28 cellular contexts compared by ENCODE assay signal in the genomic region with DNA sequence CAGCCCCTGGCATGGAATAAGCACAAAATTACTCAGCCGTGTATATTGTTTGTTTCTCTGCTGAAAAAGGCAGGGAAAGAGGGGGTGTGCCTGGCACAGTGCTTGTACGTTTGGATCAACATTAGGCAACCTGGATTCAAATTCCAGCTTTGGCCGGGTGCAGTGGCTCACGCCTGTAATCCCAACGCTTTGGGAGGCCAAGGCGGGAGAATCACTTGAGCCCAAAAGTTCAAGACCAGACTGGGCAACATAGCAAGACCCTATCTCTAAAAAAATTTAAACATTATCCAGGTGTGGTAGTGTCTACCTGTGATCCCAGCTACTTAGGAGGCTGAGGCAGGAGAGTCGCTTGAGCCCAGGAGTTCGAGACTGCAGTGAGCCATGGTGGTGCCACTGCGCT.
"Had no signal": no experiment of that assay in that cellular context is flagged by ENCODE, and none has a peak within 500 bp of the region (broad histone marks: within the 10 kb centered on the region; RNA-seq: fewer than 3 reads in every experiment).

No MANE protein-coding gene starts in this region.

- DNase-seq: islet precursor cell; left ventricle myocardium inferior; midbrain; mucosa of descending colon; naive thymus-derived CD4-positive, alpha-beta T cell; nucleus accumbens; pancreas; posterior cingulate gyrus; retina; right cardiac atrium; sigmoid colon; small intestine; stimulated activated CD4-positive, alpha-beta T cell treated with anti-CD3 and anti-CD28 coated beads, Interleukin-1b, Interleukin-23, amount 100 ng/mL, for 48 hours; stimulated activated CD4-positive, alpha-beta T cell treated with anti-CD3 and anti-CD28 coated beads, Interleukin-2, amount 100 ng/mL, for 48 hours; stimulated activated CD4-positive, alpha-beta T cell treated with anti-CD3 and anti-CD28 coated beads, Interleukin-4, amount 100 ng/mL, for 4 hours; stimulated activated CD8-positive, alpha-beta memory T cell treated with anti-CD3 and anti-CD28 coated beads, Interleukin-4, amount 100 ng/mL, for 48 hours; stimulated activated naive CD8-positive, alpha-beta T cell treated with anti-CD3 and anti-CD28 coated beads, Interleukin-15, Interleukin-2, amounts not matched to agents 100 U/mL and 50 U/mL, for 24 hours; stomach; testis; transverse colon; upper lobe of left lung had no signal

- ATAC-seq: mucosa of descending colon; naive thymus-derived CD4-positive, alpha-beta T cell; natural killer cell treated with Interleukin-12 subunit alpha and Interleukin-12 subunit beta and Interleukin-15 and Interleukin-18, amount 100 ng/mL, for 72 hours; pancreas; right cardiac atrium; stimulated activated memory B cell treated with anti-CD40 and anti-IgM and Interleukin-4, amounts not matched to agents 10 μg/mL and 1 μg/mL and 100 μg/mL, for 72 hours; stimulated activated naive CD8-positive, alpha-beta T cell treated with anti-CD3 and anti-CD28 coated beads, Interleukin-15, Interleukin-2, amounts not matched to agents 100 U/mL and 50 U/mL, for 24 hours had no signal

- H3K36me3 ChIP-seq: left ventricle myocardium inferior, pancreas, prostate gland, sigmoid colon, stomach, thyroid gland, transverse colon, upper lobe of left lung, vagina had no signal

- H3K9me3 Mint-ChIP-seq: naive thymus-derived CD4-positive, alpha-beta T cell; natural killer cell treated with Interleukin-12 subunit alpha and Interleukin-12 subunit beta and Interleukin-15 and Interleukin-18, amount 100 ng/mL, for 72 hours; stimulated activated memory B cell treated with anti-CD40 and anti-IgM and Interleukin-4, amounts not matched to agents 10 μg/mL and 1 μg/mL and 100 μg/mL, for 72 hours had no signal

- H3K27ac ChIP-seq: hepatocyte, left ventricle myocardium inferior, pancreas, prostate gland, sigmoid colon, stomach, testis, transverse colon, upper lobe of left lung, vagina had no signal

- H3K36me3 Mint-ChIP-seq: naive thymus-derived CD4-positive, alpha-beta T cell; natural killer cell treated with Interleukin-12 subunit alpha and Interleukin-12 subunit beta and Interleukin-15 and Interleukin-18, amount 100 ng/mL, for 72 hours; stimulated activated memory B cell treated with anti-CD40 and anti-IgM and Interleukin-4, amounts not matched to agents 10 μg/mL and 1 μg/mL and 100 μg/mL, for 72 hours had no signal

- H3K4me2 ChIP-seq: hepatocyte had no signal

- H3K79me2 ChIP-seq: hepatocyte had no signal

- H3K4me1 ChIP-seq: left ventricle myocardium inferior, pancreas, prostate gland, transverse colon had no signal

- H3K4me3 ChIP-seq: hepatocyte, left ventricle myocardium inferior, lung, mucosa of descending colon, pancreas, prostate gland, sigmoid colon, stomach, testis, thyroid gland, transverse colon, upper lobe of left lung, vagina had no signal

- H3K4me3 Mint-ChIP-seq: naive thymus-derived CD4-positive, alpha-beta T cell; natural killer cell treated with Interleukin-12 subunit alpha and Interleukin-12 subunit beta and Interleukin-15 and Interleukin-18, amount 100 ng/mL, for 72 hours; stimulated activated memory B cell treated with anti-CD40 and anti-IgM and Interleukin-4, amounts not matched to agents 10 μg/mL and 1 μg/mL and 100 μg/mL, for 72 hours had no signal

- H3K4me1 Mint-ChIP-seq: stimulated activated memory B cell treated with anti-CD40 and anti-IgM and Interleukin-4, amounts not matched to agents 10 μg/mL and 1 μg/mL and 100 μg/mL, for 72 hours had no signal

- H3K27me3 Mint-ChIP-seq: naive thymus-derived CD4-positive, alpha-beta T cell; stimulated activated memory B cell treated with anti-CD40 and anti-IgM and Interleukin-4, amounts not matched to agents 10 μg/mL and 1 μg/mL and 100 μg/mL, for 72 hours had no signal

- H3K27ac Mint-ChIP-seq: naive thymus-derived CD4-positive, alpha-beta T cell; natural killer cell treated with Interleukin-12 subunit alpha and Interleukin-12 subunit beta and Interleukin-15 and Interleukin-18, amount 100 ng/mL, for 72 hours; stimulated activated memory B cell treated with anti-CD40 and anti-IgM and Interleukin-4, amounts not matched to agents 10 μg/mL and 1 μg/mL and 100 μg/mL, for 72 hours had no signal

- H2AFZ ChIP-seq: hepatocyte had no signal

- H3K9me3 ChIP-seq: left ventricle myocardium inferior, mucosa of descending colon, pancreas, prostate gland, sigmoid colon, stomach, testis, thyroid gland, transverse colon, upper lobe of left lung, vagina had no signal

- H3K27me3 ChIP-seq: hepatocyte, pancreas, sigmoid colon, stomach, testis, thyroid gland, transverse colon, upper lobe of left lung, vagina had no signal
